24 cellular contexts compared by ENCODE assay signal in genomic region chr14:102925646-102926045, GRCh38. TPM values are rescaled to one million over a fixed set of nuclear protein-coding genes. Genes with fewer than 3 reads are reported as not detected.
"Had no signal": no experiment of that assay in that cellular context is flagged by ENCODE, and none has a peak within 500 bp of the region (broad histone marks: within the 10 kb centered on the region; RNA-seq: fewer than 3 reads in every experiment).

No MANE protein-coding gene starts in this region.

- H3K36me3 ChIP-seq: breast epithelium, Peyer's patch, SJSA1 had no signal

- H3K27ac ChIP-seq: breast epithelium, RWPE1, SJSA1 had no signal

- H3K36me3 Mint-ChIP-seq: activated CD8-positive, alpha-beta memory T cell treated with anti-CD3 and anti-CD28 coated beads, Interleukin-2, amount 10 ng/mL, durations not matched to agents 7 days and 5 days; activated naive CD4-positive, alpha-beta T cell treated with anti-CD3 and anti-CD28 coated beads, Interleukin-2, amount 50 U/mL, for 24 hours; WTC11 had no signal

- H3K4me3 Mint-ChIP-seq: activated CD4-positive, alpha-beta T cell treated with anti-CD3 and anti-CD28 coated beads, Interleukin-2, amount 10 ng/mL, durations not matched to agents 24 days and 14 days; activated CD8-positive, alpha-beta memory T cell treated with anti-CD3 and anti-CD28 coated beads, Interleukin-2, amount 10 ng/mL, durations not matched to agents 7 days and 5 days; activated naive CD4-positive, alpha-beta T cell treated with anti-CD3 and anti-CD28 coated beads, Interleukin-2, amount 50 U/mL, for 24 hours; activated T-cell treated with anti-CD3 and anti-CD28 coated beads, Interleukin-2, amount 50 U/mL, for 24 hours; activated T-helper 1 cell treated with anti-CD3 and anti-CD28 coated beads, Interleukin-12 subunit alpha, Interleukin-12 subunit beta, Interleukin-2, Interleukin-4 antibody, amounts not matched to agents 30 ng/mL and 10 ng/mL and 1 ng/mL, durations not matched to agents 14 hours and 24 hours and 36 hours; WTC11 had no signal

- H3K4me3 ChIP-seq: breast epithelium, SJSA1 had no signal

- H3K9me3 ChIP-seq: breast epithelium, Peyer's patch, SJSA1 had no signal

- H3K9me3 Mint-ChIP-seq: activated CD4-positive, alpha-beta T cell treated with anti-CD3 and anti-CD28 coated beads, Interleukin-2, amount 10 ng/mL, durations not matched to agents 24 days and 14 days; activated naive CD4-positive, alpha-beta T cell treated with anti-CD3 and anti-CD28 coated beads, Interleukin-2, amount 50 U/mL, for 24 hours; activated T-cell treated with anti-CD3 and anti-CD28 coated beads, Interleukin-2, amount 50 U/mL, for 24 hours; activated T-helper 1 cell treated with anti-CD3 and anti-CD28 coated beads, Interleukin-12 subunit alpha, Interleukin-12 subunit beta, Interleukin-2, Interleukin-4 antibody, amounts not matched to agents 30 ng/mL and 10 ng/mL and 1 ng/mL, durations not matched to agents 14 hours and 24 hours and 36 hours; WTC11 had no signal

- ATAC-seq: activated CD8-positive, alpha-beta memory T cell treated with anti-CD3 and anti-CD28 coated beads, Interleukin-2, amount 10 ng/mL, durations not matched to agents 7 days and 5 days; SK-N-SH treated with all-trans-retinoic acid at 6 μM for 48 hours; WTC11 had no signal

- DNase-seq: activated CD4-positive, alpha-beta T cell treated with anti-CD3 and anti-CD28 coated beads, Interleukin-2, amount 10 ng/mL, durations not matched to agents 24 days and 14 days; activated CD4-positive, alpha-beta T cell treated with anti-CD3 and anti-CD28 coated beads, Interleukin-2, amount 50 U/mL, for 48 hours; activated CD4-positive, CD25-positive, alpha-beta regulatory T cell treated with anti-CD3 and anti-CD28 coated beads, Interleukin-2, amount 50 U/mL, for 72 hours; activated CD8-positive, alpha-beta memory T cell treated with anti-CD3 and anti-CD28 coated beads, Interleukin-2, amount 10 ng/mL, durations not matched to agents 7 days and 5 days; activated effector memory CD4-positive, alpha-beta T cell treated with Interleukin-2 at 50 U/mL for 16 hours; activated naive CD4-positive, alpha-beta T cell; activated T-cell treated with anti-CD3 and anti-CD28 coated beads, Interleukin-2, amount 50 U/mL, for 24 hours; NCI-H1105 treated with DMSO at 0.1 percent for 48 hours; NCI-H1436 treated with DMSO at 0.1 percent for 48 hours; NCI-H187 treated with DMSO at 0.1 percent for 48 hours; NCI-H2081 treated with DMSO at 0.1 percent for 48 hours; NCI-H446; NCI-H524; Peyer's patch; SHP77; SW 1271; T-helper 9 cell had no signal

- H3K27ac Mint-ChIP-seq: activated CD4-positive, alpha-beta T cell treated with anti-CD3 and anti-CD28 coated beads, Interleukin-2, amount 10 ng/mL, durations not matched to agents 24 days and 14 days; activated CD8-positive, alpha-beta memory T cell treated with anti-CD3 and anti-CD28 coated beads, Interleukin-2, amount 10 ng/mL, durations not matched to agents 7 days and 5 days; activated naive CD4-positive, alpha-beta T cell treated with anti-CD3 and anti-CD28 coated beads, Interleukin-2, amount 50 U/mL, for 24 hours; activated T-cell treated with anti-CD3 and anti-CD28 coated beads, Interleukin-2, amount 50 U/mL, for 24 hours; activated T-helper 1 cell treated with anti-CD3 and anti-CD28 coated beads, Interleukin-12 subunit alpha, Interleukin-12 subunit beta, Interleukin-2, Interleukin-4 antibody, amounts not matched to agents 30 ng/mL and 10 ng/mL and 1 ng/mL, durations not matched to agents 14 hours and 24 hours and 36 hours; WTC11 had no signal

RNA-seq across cellular contexts. Expression of gene AMN, which starts 3.2 kb away (rescaled TPM):
- total RNA-seq: SJSA1 had no signal
